ENCODE assay signal across 1 cellular context in the genomic region with DNA sequence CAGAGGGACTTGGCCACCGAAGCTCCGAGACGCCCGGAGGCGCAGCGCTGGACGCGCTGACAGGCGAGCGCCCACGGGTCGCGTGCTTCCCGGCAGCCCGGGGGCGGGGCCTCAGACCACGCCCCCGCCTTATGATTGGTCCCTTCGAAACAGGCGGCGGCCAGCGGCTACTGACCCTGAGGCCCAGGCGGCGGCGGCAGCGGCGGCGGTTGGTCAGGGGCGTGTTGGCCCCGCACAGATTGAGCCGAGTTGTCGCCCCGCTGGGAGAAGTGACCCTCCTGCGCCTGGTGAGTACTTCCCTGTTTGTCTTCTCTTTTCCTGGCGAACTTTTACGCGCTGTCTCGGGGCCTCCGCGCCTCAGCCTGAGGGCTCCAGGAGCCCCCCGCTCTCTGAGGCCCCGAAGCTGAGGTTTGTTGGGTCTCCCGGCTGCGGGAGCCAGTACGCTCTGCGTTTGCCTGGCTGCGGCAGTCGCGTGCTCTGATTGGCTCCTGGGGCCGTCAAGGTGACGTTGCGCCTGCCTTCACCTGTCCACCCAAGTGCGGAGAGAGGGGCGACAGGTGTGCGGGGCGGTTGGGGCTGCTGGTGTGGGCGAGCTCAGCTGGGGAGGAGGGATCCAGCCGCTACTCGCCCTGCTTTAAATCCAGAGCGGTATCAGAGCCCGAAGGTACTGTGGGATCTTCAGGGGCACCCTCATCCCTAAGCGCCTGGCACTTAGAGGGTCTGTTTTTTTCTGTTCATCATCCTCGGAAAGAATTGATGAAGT.
TF ChIP-seq lines count a peak whose summit lies in the region.

A gene (plus strand): TSS at position 186 of the 763 bp plus-strand sequence. CDS start 21,221 bp downstream, outside the sequence.

TF ChIP-seq in HepG2, 621 proteins besides CTCF, POLR2A, EP300 and RAD21 (continued from another document and continues in another):
- TF ChIP-seq, protein P1, sequence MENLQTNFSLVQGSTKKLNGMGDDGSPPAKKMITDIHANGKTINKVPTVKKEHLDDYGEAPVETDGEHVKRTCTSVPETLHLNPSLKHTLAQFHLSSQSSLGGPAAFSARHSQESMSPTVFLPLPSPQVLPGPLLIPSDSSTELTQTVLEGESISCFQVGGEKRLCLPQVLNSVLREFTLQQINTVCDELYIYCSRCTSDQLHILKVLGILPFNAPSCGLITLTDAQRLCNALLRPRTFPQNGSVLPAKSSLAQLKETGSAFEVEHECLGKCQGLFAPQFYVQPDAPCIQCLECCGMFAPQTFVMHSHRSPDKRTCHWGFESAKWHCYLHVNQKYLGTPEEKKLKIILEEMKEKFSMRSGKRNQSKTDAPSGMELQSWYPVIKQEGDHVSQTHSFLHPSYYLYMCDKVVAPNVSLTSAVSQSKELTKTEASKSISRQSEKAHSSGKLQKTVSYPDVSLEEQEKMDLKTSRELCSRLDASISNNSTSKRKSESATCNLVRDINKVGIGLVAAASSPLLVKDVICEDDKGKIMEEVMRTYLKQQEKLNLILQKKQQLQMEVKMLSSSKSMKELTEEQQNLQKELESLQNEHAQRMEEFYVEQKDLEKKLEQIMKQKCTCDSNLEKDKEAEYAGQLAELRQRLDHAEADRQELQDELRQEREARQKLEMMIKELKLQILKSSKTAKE (CRISPR knock-in tag; IDR thresholded peaks at IDR 0.05; ENCODE audit: borderline replicate concordance): peak; percentile 40; the same call in 1 of the 2 replicates
- TF ChIP-seq ZC3H4 (CRISPR knock-in tag; IDR thresholded peaks at IDR 0.05; ENCODE audit: borderline replicate concordance): no peak
- TF ChIP-seq, protein P2, sequence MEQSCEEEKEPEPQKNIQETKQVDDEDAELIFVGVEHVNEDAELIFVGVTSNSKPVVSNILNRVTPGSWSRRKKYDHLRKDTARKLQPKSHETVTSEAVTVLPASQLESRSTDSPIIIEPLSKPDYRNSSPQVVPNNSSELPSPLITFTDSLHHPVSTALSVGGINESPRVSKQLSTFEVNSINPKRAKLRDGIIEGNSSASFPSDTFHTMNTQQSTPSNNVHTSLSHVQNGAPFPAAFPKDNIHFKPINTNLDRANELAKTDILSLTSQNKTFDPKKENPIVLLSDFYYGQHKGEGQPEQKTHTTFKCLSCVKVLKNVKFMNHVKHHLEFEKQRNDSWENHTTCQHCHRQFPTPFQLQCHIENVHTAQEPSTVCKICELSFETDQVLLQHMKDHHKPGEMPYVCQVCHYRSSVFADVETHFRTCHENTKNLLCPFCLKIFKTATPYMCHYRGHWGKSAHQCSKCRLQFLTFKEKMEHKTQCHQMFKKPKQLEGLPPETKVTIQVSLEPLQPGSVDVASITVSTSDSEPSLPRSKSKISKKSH (CRISPR knock-in tag; IDR thresholded peaks at IDR 0.05; ENCODE audit: borderline replicate concordance): peak; percentile 48; the same call in 1 of the 2 replicates
- peak; percentile 81 for TF ChIP-seq ZNF616 (CRISPR knock-in tag; IDR thresholded peaks at IDR 0.05; ENCODE audit: low read depth)
- 0 out of 2 replicates have a peak, but pooled peaks have one; percentile 52 for TF ChIP-seq ZSCAN9 (CRISPR knock-in tag; IDR thresholded peaks at IDR 0.05; ENCODE audit: borderline replicate concordance)
- TF ChIP-seq ZMYM3 (CRISPR knock-in tag; IDR thresholded peaks at IDR 0.05): 0 out of 2 replicates have a peak, but pooled peaks have one; percentile 12
- TF ChIP-seq ATAD3A (CRISPR knock-in tag; IDR thresholded peaks at IDR 0.05): no peak
- TF ChIP-seq ZBTB20 (CRISPR knock-in tag; IDR thresholded peaks at IDR 0.05; ENCODE audit: borderline replicate concordance, low read depth): peak; percentile 41; the same call in 1 of the 2 replicates
- TF ChIP-seq PAX8 (CRISPR knock-in tag; IDR thresholded peaks at IDR 0.05; ENCODE audit: borderline replicate concordance): peak; percentile 95; the same call in 1 of the 2 replicates
- TF ChIP-seq ZNF292 (CRISPR knock-in tag; IDR thresholded peaks at IDR 0.05; ENCODE audit: borderline replicate concordance, low read depth): peak; percentile 77
- peak; percentile 89 for TF ChIP-seq ZFX (CRISPR knock-in tag; IDR thresholded peaks at IDR 0.05; ENCODE audit: low read depth)
- TF ChIP-seq, protein P3, sequence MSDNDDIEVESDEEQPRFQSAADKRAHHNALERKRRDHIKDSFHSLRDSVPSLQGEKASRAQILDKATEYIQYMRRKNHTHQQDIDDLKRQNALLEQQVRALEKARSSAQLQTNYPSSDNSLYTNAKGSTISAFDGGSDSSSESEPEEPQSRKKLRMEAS (IDR thresholded peaks at IDR 0.05): peak; percentile 93
- TF ChIP-seq, protein P4, sequence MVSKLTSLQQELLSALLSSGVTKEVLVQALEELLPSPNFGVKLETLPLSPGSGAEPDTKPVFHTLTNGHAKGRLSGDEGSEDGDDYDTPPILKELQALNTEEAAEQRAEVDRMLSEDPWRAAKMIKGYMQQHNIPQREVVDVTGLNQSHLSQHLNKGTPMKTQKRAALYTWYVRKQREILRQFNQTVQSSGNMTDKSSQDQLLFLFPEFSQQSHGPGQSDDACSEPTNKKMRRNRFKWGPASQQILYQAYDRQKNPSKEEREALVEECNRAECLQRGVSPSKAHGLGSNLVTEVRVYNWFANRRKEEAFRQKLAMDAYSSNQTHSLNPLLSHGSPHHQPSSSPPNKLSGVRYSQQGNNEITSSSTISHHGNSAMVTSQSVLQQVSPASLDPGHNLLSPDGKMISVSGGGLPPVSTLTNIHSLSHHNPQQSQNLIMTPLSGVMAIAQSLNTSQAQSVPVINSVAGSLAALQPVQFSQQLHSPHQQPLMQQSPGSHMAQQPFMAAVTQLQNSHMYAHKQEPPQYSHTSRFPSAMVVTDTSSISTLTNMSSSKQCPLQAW (CRISPR knock-in tag; IDR thresholded peaks at IDR 0.05): peak; percentile 80
- TF ChIP-seq ZNF777 (CRISPR knock-in tag; IDR thresholded peaks at IDR 0.05): 0 out of 2 replicates have a peak, but pooled peaks have one; percentile 13
- no peak for TF ChIP-seq TCF12 (IDR thresholded peaks at IDR 0.05)
- TF ChIP-seq TCF12 (CRISPR knock-in tag; IDR thresholded peaks at IDR 0.05): peak; percentile 50; the same call in 1 of the 2 replicates
- 0 out of 2 replicates have a peak, but pooled peaks have one; percentile 92 for TF ChIP-seq ZNF253 (CRISPR knock-in tag; IDR thresholded peaks at IDR 0.05; ENCODE audit: borderline replicate concordance)
- TF ChIP-seq ZNF614 (CRISPR knock-in tag; IDR thresholded peaks at IDR 0.05; ENCODE audit: borderline replicate concordance): no peak
- TF ChIP-seq BRD4 (CRISPR knock-in tag; IDR thresholded peaks at IDR 0.05): no peak
- peak; percentile 81 for TF ChIP-seq TAF1 (CRISPR knock-in tag; IDR thresholded peaks at IDR 0.05)
- TF ChIP-seq, protein P5, sequence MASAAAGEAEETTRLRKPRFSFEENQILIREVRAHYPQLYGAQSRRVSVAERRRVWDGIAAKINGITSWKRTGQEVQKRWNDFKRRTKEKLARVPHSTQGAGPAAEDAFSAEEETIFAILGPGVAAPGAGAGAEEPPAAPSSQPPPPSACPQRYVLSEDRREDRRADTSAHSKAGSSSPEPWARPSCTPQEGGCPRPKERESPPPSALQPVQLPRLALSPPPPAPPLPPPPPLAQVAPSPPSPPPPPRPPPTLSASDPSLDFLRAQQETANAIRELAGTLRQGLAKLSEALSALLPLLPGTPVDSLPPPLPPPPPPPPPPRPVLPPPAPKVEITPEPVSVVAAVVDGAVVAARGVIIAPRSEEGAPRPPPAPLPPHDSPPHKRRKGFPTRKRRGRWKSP (CRISPR knock-in tag; IDR thresholded peaks at IDR 0.05): peak; percentile 94
- TF ChIP-seq, protein P6, sequence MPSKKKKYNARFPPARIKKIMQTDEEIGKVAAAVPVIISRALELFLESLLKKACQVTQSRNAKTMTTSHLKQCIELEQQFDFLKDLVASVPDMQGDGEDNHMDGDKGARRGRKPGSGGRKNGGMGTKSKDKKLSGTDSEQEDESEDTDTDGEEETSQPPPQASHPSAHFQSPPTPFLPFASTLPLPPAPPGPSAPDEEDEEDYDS (CRISPR knock-in tag; IDR thresholded peaks at IDR 0.05): peak; percentile 60; the same call in 1 of the 2 replicates
- TF ChIP-seq, protein P7, sequence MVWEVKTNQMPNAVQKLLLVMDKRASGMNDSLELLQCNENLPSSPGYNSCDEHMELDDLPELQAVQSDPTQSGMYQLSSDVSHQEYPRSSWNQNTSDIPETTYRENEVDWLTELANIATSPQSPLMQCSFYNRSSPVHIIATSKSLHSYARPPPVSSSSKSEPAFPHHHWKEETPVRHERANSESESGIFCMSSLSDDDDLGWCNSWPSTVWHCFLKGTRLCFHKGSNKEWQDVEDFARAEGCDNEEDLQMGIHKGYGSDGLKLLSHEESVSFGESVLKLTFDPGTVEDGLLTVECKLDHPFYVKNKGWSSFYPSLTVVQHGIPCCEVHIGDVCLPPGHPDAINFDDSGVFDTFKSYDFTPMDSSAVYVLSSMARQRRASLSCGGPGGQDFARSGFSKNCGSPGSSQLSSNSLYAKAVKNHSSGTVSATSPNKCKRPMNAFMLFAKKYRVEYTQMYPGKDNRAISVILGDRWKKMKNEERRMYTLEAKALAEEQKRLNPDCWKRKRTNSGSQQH (CRISPR knock-in tag; IDR thresholded peaks at IDR 0.05; ENCODE audit: low read depth): 0 out of 2 replicates have a peak, but pooled peaks have one; percentile 71
- TF ChIP-seq ZNF672 (CRISPR knock-in tag; IDR thresholded peaks at IDR 0.05): no peak
- TF ChIP-seq, protein P8, sequence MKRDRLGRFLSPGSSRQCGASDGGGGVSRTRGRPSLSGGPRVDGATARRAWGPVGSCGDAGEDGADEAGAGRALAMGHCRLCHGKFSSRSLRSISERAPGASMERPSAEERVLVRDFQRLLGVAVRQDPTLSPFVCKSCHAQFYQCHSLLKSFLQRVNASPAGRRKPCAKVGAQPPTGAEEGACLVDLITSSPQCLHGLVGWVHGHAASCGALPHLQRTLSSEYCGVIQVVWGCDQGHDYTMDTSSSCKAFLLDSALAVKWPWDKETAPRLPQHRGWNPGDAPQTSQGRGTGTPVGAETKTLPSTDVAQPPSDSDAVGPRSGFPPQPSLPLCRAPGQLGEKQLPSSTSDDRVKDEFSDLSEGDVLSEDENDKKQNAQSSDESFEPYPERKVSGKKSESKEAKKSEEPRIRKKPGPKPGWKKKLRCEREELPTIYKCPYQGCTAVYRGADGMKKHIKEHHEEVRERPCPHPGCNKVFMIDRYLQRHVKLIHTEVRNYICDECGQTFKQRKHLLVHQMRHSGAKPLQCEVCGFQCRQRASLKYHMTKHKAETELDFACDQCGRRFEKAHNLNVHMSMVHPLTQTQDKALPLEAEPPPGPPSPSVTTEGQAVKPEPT (CRISPR knock-in tag; IDR thresholded peaks at IDR 0.05; ENCODE audit: low read depth): 0 out of 2 replicates have a peak, but pooled peaks have one; percentile 38
- TF ChIP-seq ZNF569 (CRISPR knock-in tag; IDR thresholded peaks at IDR 0.05; ENCODE audit: borderline replicate concordance): peak; percentile 79; the same call in 1 of the 2 replicates
- no peak; a peak in 1 of 4 replicates for TF ChIP-seq KLF16 (CRISPR knock-in tag; IDR thresholded peaks at IDR 0.05)
- no peak for TF ChIP-seq ZFP62 (CRISPR knock-in tag; IDR thresholded peaks at IDR 0.05)
- TF ChIP-seq ZNF768 (CRISPR knock-in tag; IDR thresholded peaks at IDR 0.05): peak; percentile 51; the same call in 1 of the 2 replicates
- no peak for TF ChIP-seq NFIB (CRISPR knock-in tag; IDR thresholded peaks at IDR 0.05; ENCODE audit: borderline replicate concordance)
- peak; percentile 50; the same call in 1 of the 2 replicates for TF ChIP-seq ZNF296 (CRISPR knock-in tag; conservative IDR thresholded peaks at IDR 0.05)
- TF ChIP-seq CREM (IDR thresholded peaks at IDR 0.05): no peak
- TF ChIP-seq CREM (CRISPR knock-in tag; IDR thresholded peaks at IDR 0.05): no peak
- TF ChIP-seq, protein P9, sequence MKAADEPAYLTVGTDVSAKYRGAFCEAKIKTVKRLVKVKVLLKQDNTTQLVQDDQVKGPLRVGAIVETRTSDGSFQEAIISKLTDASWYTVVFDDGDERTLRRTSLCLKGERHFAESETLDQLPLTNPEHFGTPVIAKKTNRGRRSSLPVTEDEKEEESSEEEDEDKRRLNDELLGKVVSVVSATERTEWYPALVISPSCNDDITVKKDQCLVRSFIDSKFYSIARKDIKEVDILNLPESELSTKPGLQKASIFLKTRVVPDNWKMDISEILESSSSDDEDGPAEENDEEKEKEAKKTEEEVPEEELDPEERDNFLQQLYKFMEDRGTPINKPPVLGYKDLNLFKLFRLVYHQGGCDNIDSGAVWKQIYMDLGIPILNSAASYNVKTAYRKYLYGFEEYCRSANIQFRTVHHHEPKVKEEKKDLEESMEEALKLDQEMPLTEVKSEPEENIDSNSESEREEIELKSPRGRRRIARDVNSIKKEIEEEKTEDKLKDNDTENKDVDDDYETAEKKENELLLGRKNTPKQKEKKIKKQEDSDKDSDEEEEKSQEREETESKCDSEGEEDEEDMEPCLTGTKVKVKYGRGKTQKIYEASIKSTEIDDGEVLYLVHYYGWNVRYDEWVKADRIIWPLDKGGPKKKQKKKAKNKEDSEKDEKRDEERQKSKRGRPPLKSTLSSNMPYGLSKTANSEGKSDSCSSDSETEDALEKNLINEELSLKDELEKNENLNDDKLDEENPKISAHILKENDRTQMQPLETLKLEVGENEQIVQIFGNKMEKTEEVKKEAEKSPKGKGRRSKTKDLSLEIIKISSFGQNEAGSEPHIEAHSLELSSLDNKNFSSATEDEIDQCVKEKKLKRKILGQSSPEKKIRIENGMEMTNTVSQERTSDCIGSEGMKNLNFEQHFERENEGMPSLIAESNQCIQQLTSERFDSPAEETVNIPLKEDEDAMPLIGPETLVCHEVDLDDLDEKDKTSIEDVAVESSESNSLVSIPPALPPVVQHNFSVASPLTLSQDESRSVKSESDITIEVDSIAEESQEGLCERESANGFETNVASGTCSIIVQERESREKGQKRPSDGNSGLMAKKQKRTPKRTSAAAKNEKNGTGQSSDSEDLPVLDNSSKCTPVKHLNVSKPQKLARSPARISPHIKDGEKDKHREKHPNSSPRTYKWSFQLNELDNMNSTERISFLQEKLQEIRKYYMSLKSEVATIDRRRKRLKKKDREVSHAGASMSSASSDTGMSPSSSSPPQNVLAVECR (CRISPR knock-in tag; IDR thresholded peaks at IDR 0.05; ENCODE audit: borderline replicate concordance): peak; percentile 96
- TF ChIP-seq, protein P10, sequence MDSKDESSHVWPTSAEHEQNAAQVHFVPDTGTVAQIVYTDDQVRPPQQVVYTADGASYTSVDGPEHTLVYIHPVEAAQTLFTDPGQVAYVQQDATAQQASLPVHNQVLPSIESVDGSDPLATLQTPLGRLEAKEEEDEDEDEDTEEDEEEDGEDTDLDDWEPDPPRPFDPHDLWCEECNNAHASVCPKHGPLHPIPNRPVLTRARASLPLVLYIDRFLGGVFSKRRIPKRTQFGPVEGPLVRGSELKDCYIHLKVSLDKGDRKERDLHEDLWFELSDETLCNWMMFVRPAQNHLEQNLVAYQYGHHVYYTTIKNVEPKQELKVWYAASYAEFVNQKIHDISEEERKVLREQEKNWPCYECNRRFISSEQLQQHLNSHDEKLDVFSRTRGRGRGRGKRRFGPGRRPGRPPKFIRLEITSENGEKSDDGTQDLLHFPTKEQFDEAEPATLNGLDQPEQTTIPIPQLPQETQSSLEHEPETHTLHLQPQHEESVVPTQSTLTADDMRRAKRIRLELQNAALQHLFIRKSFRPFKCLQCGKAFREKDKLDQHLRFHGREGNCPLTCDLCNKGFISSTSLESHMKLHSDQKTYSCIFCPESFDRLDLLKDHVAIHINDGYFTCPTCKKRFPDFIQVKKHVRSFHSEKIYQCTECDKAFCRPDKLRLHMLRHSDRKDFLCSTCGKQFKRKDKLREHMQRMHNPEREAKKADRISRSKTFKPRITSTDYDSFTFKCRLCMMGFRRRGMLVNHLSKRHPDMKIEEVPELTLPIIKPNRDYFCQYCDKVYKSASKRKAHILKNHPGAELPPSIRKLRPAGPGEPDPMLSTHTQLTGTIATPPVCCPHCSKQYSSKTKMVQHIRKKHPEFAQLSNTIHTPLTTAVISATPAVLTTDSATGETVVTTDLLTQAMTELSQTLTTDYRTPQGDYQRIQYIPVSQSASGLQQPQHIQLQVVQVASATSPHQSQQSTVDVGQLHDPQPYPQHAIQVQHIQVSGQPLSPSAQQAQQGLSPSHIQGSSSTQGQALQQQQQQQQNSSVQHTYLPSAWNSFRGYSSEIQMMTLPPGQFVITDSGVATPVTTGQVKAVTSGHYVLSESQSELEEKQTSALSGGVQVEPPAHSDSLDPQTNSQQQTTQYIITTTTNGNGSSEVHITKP (CRISPR knock-in tag; IDR thresholded peaks at IDR 0.05; ENCODE audit: low read depth): no peak
- no peak for TF ChIP-seq MAFK (conservative IDR thresholded peaks at IDR 0.05 in 1 of 2, IDR thresholded peaks at IDR 0.05 in 1 of 2; ENCODE audit: low read length in 2 of 2)
